20 cellular contexts compared by ENCODE assay signal in genomic region chr10:5582736-5583135, GRCh38. TPM values are rescaled to one million over a fixed set of nuclear protein-coding genes. Genes with fewer than 3 reads are reported as not detected.
DNase-seq lines count a peak whose midpoint lies in the region; ATAC-seq, FAIRE-seq and TF ChIP-seq lines count a peak whose summit lies in the region.
"Had no signal": no experiment of that assay in that cellular context is flagged by ENCODE, and none has a peak within 500 bp of the region (broad histone marks: within the 10 kb centered on the region; RNA-seq: fewer than 3 reads in every experiment).

No MANE protein-coding gene starts in this region.

- H2BK120ac ChIP-seq in H9 (ENCODE audit: low read depth, low read length, poor library complexity, severe bottlenecking) (no peak overlapping the region), mesendoderm (ENCODE audit: low read depth, low read length) (no peak overlapping the region)

- BruUV-seq in Caco-2 (replicated peaks; lab: Mats Ljungman, UMichigan) (no TSS peak), GM12878 (replicated peaks; lab: Mats Ljungman, UMichigan) (no TSS peak)

- in situ Hi-C loops in GM12878 (cut with MboI), result loop anchor here (5.0 kb wide), 1 partner anchor 140 kb away; no protein-coding TSS in a partner anchor

- H4K5ac ChIP-seq in H9 (ENCODE audit: insufficient read length, low read depth, low read length) (no peak overlapping the region), mesendoderm (ENCODE audit: low read length) (no peak overlapping the region)

- H2AFZ ChIP-seq in H9 (ENCODE audit: low read length) (no peak overlapping the region), GM12878 (ENCODE audit: control insufficient read depth, low read depth, low read length) (no peak overlapping the region)

- H3K27ac Mint-ChIP-seq in Caco-2 (ENCODE audit: unreplicated experiment) (peak overlapping the region; percentile 41), H9 (no peak overlapping the region), progenitor cell of endocrine pancreas (no peak overlapping the region)
- H3K27ac Mint-ChIP-seq in activated T-cell treated with anti-CD3 and anti-CD28 coated beads, Interleukin-2, amount 50 U/mL, for 24 hours, result no peak overlapping the region
- H3K27ac Mint-ChIP-seq: activated naive CD4-positive, alpha-beta T cell treated with anti-CD3 and anti-CD28 coated beads, Interleukin-2, amount 10 ng/mL, durations not matched to agents 7 days and 5 days had no signal

- H4K20me1 ChIP-seq in H9 (ENCODE audit: control insufficient read depth, insufficient read depth, insufficient read length) (no peaks in the 10 kb centered on the region), GM12878 (ENCODE audit: control insufficient read depth, insufficient read depth) (no peaks in the 10 kb centered on the region)

- H3K18ac ChIP-seq in H9 (ENCODE audit: insufficient read length, low read depth, low read length) (no peak overlapping the region), mesendoderm (ENCODE audit: low read length) (no peak overlapping the region)

- TF ChIP-seq RAD21 in GM12878 (IDR thresholded peaks at IDR 0.05; ENCODE audit: insufficient read depth, low read depth, low read length), result no peak

- H3K23ac ChIP-seq in H9 (ENCODE audit: insufficient read length, low read depth, low read length) (no peak overlapping the region), mesendoderm (ENCODE audit: low read length) (no peak overlapping the region)

- H3K79me1 ChIP-seq in H9 (ENCODE audit: insufficient read depth, low read depth, low read length, poor library complexity, severe bottlenecking), result no peaks in the 10 kb centered on the region
- H3K79me1 ChIP-seq in mesendoderm (ENCODE audit: low read length), result no peaks in the 10 kb centered on the region

- WGBS in H9 (ENCODE audit: extremely low coverage, insufficient read length, low lambda C conversion rate), result no CpG with 5 or more reads among the region's 12 CpGs
- 7% methylated on average over 12 of the region's 12 CpGs for WGBS in GM12878 (ENCODE audit: insufficient coverage, insufficient replicate concordance, low lambda C conversion rate, missing lambda C conversion rate)
- no CpG with 5 or more reads among the region's 12 CpGs for WGBS in mesendoderm (ENCODE audit: extremely low coverage, insufficient coverage, low lambda C conversion rate)

- ATAC-seq in GM12878, result peak; percentile 66

- H4K91ac ChIP-seq in H9 (ENCODE audit: insufficient read length, low read depth, low read length), result no peak overlapping the region

- H3K9me3 Mint-ChIP-seq in Caco-2 (ENCODE audit: unreplicated experiment), result no peaks in the 10 kb centered on the region
- peaks cover 0 to 7% of the 10 kb centered on the region in 2 experiments; a peak in 2 of 5 replicates for H3K9me3 Mint-ChIP-seq in H9
- no peaks in the 10 kb centered on the region for H3K9me3 Mint-ChIP-seq in activated T-cell treated with anti-CD3 and anti-CD28 coated beads, Interleukin-2, amount 50 U/mL, for 24 hours
- peaks cover 10% of the 10 kb centered on the region for H3K9me3 Mint-ChIP-seq in progenitor cell of endocrine pancreas (ENCODE audit: low read depth)

- H3K56ac ChIP-seq in H9 (ENCODE audit: insufficient read length, low read depth, low read length), result no peak overlapping the region
- H3K56ac ChIP-seq in mesendoderm (ENCODE audit: low read length), result no peak overlapping the region

- CTCF ChIA-PET in Caco-2 (lab: Charles Lee), result interaction anchor here (0.6 kb wide), 1 partner anchor 141 kb away, joined by 6 read pairs; no protein-coding TSS in a partner anchor
- CTCF ChIA-PET in GM12878 (lab: Yijun Ruan, JAX), result interaction anchor here (3.0 to 4.7 kb wide), 3 partner anchors 40 to 148 kb away, joined by 10 to 29 read pairs (median 26); no protein-coding TSS in a partner anchor

- intact Hi-C loops in Caco-2 (cut with micrococcal nuclease; ENCODE audit: unreplicated experiment), result no loop called here
- intact Hi-C loops in GM12878 (cut with micrococcal nuclease; ENCODE audit: unreplicated experiment), result loop anchor here (5.0 kb wide), 1 partner anchor 470 kb away; no protein-coding TSS in a partner anchor

- H2AK5ac ChIP-seq in H9 (ENCODE audit: insufficient read length, low read length) (no peak overlapping the region), mesendoderm (ENCODE audit: low read length) (no peak overlapping the region)

- no peak overlapping the region for H2BK12ac ChIP-seq in H9 (ENCODE audit: insufficient read length, low read depth, low read length)

- TF ChIP-seq CTCF in Caco-2 (IDR thresholded peaks at IDR 0.05; ENCODE audit: insufficient read depth in 1 of 2, low read depth in 1 of 2, low read length in 1 of 2, severe bottlenecking in 1 of 2, unreplicated experiment in 1 of 2), result no peak
- peak; percentile 47; the same call in 2 of the 3 replicates for TF ChIP-seq CTCF in H9 (conservative IDR thresholded peaks at IDR 0.05)
- peak in 1 of 3 experiments; percentile 37; a peak in 1 of 6 replicates for TF ChIP-seq CTCF in GM12878 (IDR thresholded peaks at IDR 0.05 in 2 of 3, conservative IDR thresholded peaks at IDR 0.05 in 1 of 3; ENCODE audit: control insufficient read depth in 2 of 3, extremely low read depth in 1 of 3, insufficient read depth in 1 of 3, low read depth in 3 of 3, low read length in 3 of 3)
- no peak for TF ChIP-seq CTCF in progenitor cell of endocrine pancreas (IDR thresholded peaks at IDR 0.05; ENCODE audit: unreplicated experiment)

- H3K36me3 Mint-ChIP-seq in Caco-2 (ENCODE audit: insufficient read depth, unreplicated experiment) (peaks cover 18% of the 10 kb centered on the region), H9 (ENCODE audit: insufficient read depth in 1 of 3, low read depth in 3 of 3) (peaks cover 0 to 6% (median 0%) of the 10 kb centered on the region in 3 experiments; a peak in 1 of 7 replicates), progenitor cell of endocrine pancreas (ENCODE audit: insufficient read depth) (peaks cover 3% of the 10 kb centered on the region)
- no peaks in the 10 kb centered on the region for H3K36me3 Mint-ChIP-seq in activated T-cell treated with anti-CD3 and anti-CD28 coated beads, Interleukin-2, amount 50 U/mL, for 24 hours (ENCODE audit: low read depth)
- H3K36me3 Mint-ChIP-seq: activated naive CD4-positive, alpha-beta T cell treated with anti-CD3 and anti-CD28 coated beads, Interleukin-2, amount 10 ng/mL, durations not matched to agents 7 days and 5 days had no signal

- no peak for DNase-seq in Caco-2
- no peak for DNase-seq in H9
- DNase-seq in GM12878 (ENCODE audit: low read depth, low spot score), result no peak
- peak; percentile 74 for DNase-seq in mesendoderm
- DNase-seq in activated gamma-delta T cell treated with Interleukin-2 at 50 U/mL for 16 hours, result no peak
- DNase-seq in activated T-cell treated with anti-CD3 and anti-CD28 coated beads, Interleukin-2, amount 50 U/mL, for 24 hours, result no peak
- DNase-seq in progenitor cell of endocrine pancreas (ENCODE audit: low spot score, unreplicated experiment), result no peak
- DNase-seq in UCSD-AML1 (lab: John Stamatoyannopoulos, UW; ENCODE audit: unreplicated experiment), result no peak
- DNase-seq: activated CD8-positive, alpha-beta memory T cell treated with anti-CD3 and anti-CD28 coated beads for 24 hours; activated naive CD4-positive, alpha-beta T cell treated with anti-CD3 and anti-CD28 coated beads, Interleukin-2, amount 10 ng/mL, durations not matched to agents 7 days and 5 days; central memory CD4-positive, alpha-beta T cell; EL; mesenchymal stem cell; MV-4-11; stimulated activated CD8-positive, alpha-beta memory T cell treated with anti-CD3 and anti-CD28 coated beads, Interleukin-4, amount 100 ng/mL, for 48 hours; T-helper 9 cell had no signal

- H2BK15ac ChIP-seq in H9 (ENCODE audit: low read depth, low read length) (no peak overlapping the region), mesendoderm (replicated peaks; ENCODE audit: low read depth) (no peak overlapping the region)

- H3K4me1 Mint-ChIP-seq in Caco-2 (ENCODE audit: low read depth, unreplicated experiment), result peaks cover 28% of the 10 kb centered on the region
- H3K4me1 Mint-ChIP-seq in H9, result peaks cover 38 to 47% of the 10 kb centered on the region in 2 experiments
- no peaks in the 10 kb centered on the region for H3K4me1 Mint-ChIP-seq in activated T-cell treated with anti-CD3 and anti-CD28 coated beads, Interleukin-2, amount 50 U/mL, for 24 hours (ENCODE audit: low read depth)
- peaks cover 29% of the 10 kb centered on the region for H3K4me1 Mint-ChIP-seq in progenitor cell of endocrine pancreas (ENCODE audit: low read depth)
- H3K4me1 Mint-ChIP-seq: activated naive CD4-positive, alpha-beta T cell treated with anti-CD3 and anti-CD28 coated beads, Interleukin-2, amount 10 ng/mL, durations not matched to agents 7 days and 5 days had no signal

- no peak overlapping the region for H2BK20ac ChIP-seq in H9 (ENCODE audit: low read depth, low read length, poor library complexity, severe bottlenecking)

- RAD21 ChIA-PET in GM12878 (lab: Charles Lee; ENCODE audit: unreplicated experiment), result interaction anchor here (1.3 to 2.3 kb wide), 4 partner anchors 41 to 141 kb away, joined by 3 to 11 read pairs (median 6); no protein-coding TSS in a partner anchor

- H3K23me2 ChIP-seq in H9 (ENCODE audit: insufficient read length, low read depth, low read length, poor library complexity, severe bottlenecking), result no peaks in the 10 kb centered on the region

- POLR2A ChIA-PET in Caco-2 (lab: Charles Lee), result no interaction called here
- POLR2A ChIA-PET in GM12878 (lab: Charles Lee), result interaction anchor here (0.6 kb wide), 2 partner anchors 104 to 154 kb away, joined by 3 read pairs; no protein-coding TSS in a partner anchor

- no peak overlapping the region for H3K14ac ChIP-seq in H9 (ENCODE audit: insufficient read depth, low read length)

- FAIRE-seq in GM12878 (lab: Jason Lieb, UNC), result peak; percentile 47

- no peak for TF ChIP-seq POLR2A in GM12878 (IDR thresholded peaks at IDR 0.05; ENCODE audit: low read depth, low read length)

- SMC1A ChIA-PET in GM12878 (lab: Charles Lee; ENCODE audit: uncharacterized antibody, unreplicated experiment), result interaction anchor here (1.0 to 2.6 kb wide), 5 partner anchors 33 to 141 kb away, joined by 3 to 12 read pairs (median 4); no protein-coding TSS in a partner anchor

- TF ChIP-seq EP300 in GM12878 (IDR thresholded peaks at IDR 0.05; ENCODE audit: borderline replicate concordance in 1 of 2, control insufficient read depth in 1 of 2, low read depth in 2 of 2, low read length in 2 of 2), result no peak

- H3K36me3 ChIP-seq in Caco-2 (ENCODE audit: control insufficient read depth, insufficient read depth, low read length), result no peaks in the 10 kb centered on the region
- no peaks in the 10 kb centered on the region for H3K36me3 ChIP-seq in GM12878 (ENCODE audit: control insufficient read depth in 2 of 2, insufficient read depth in 2 of 2, low read length in 1 of 2)
- H3K36me3 ChIP-seq in mesendoderm (ENCODE audit: control insufficient read depth, insufficient read depth, low read length), result no peaks in the 10 kb centered on the region
- H3K36me3 ChIP-seq: esophagus muscularis mucosa, vagina had no signal

- H2BK5ac ChIP-seq in H9 (ENCODE audit: insufficient read length, low read length) (no peak overlapping the region), mesendoderm (ENCODE audit: low read length) (no peak overlapping the region)

- H3K9me3 ChIP-seq in Caco-2, result peaks cover 26% of the 10 kb centered on the region
- H3K9me3 ChIP-seq in H9 (ENCODE audit: control insufficient read depth, low read depth, low read length), result no peaks in the 10 kb centered on the region
- H3K9me3 ChIP-seq in GM12878 (replicated peaks; ENCODE audit: control insufficient read depth, insufficient read depth, low read length), result peaks cover 11% of the 10 kb centered on the region
- H3K9me3 ChIP-seq: vagina had no signal

- H3K79me2 ChIP-seq in H9 (ENCODE audit: insufficient read depth, low read length) (no peaks in the 10 kb centered on the region), GM12878 (ENCODE audit: control insufficient read depth, insufficient read depth, low read length) (no peaks in the 10 kb centered on the region), mesendoderm (ENCODE audit: control insufficient read depth, insufficient read depth, low read length) (no peaks in the 10 kb centered on the region)

- H3K4me3 Mint-ChIP-seq in Caco-2 (ENCODE audit: unreplicated experiment) (no peak overlapping the region), H9 (no peak overlapping the region; a peak in 1 of 5 replicates), progenitor cell of endocrine pancreas (ENCODE audit: low read depth) (no peak overlapping the region)
- H3K4me3 Mint-ChIP-seq in activated T-cell treated with anti-CD3 and anti-CD28 coated beads, Interleukin-2, amount 50 U/mL, for 24 hours, result no peak overlapping the region
- H3K4me3 Mint-ChIP-seq: activated naive CD4-positive, alpha-beta T cell treated with anti-CD3 and anti-CD28 coated beads, Interleukin-2, amount 10 ng/mL, durations not matched to agents 7 days and 5 days had no signal

- H3K4me3 ChIP-seq in Caco-2 (ENCODE audit: low read depth, low read length) (no peak overlapping the region), GM12878 (peak overlapping the region; percentile 13; the same call in 1 of the 2 replicates), mesendoderm (ENCODE audit: low read length) (no peak overlapping the region)
- H3K4me3 ChIP-seq: esophagus muscularis mucosa, vagina had no signal

- no peak overlapping the region for H3K4ac ChIP-seq in H9 (ENCODE audit: low read depth, low read length)
- no peak overlapping the region for H3K4ac ChIP-seq in mesendoderm (ENCODE audit: low read depth, low read length)

- no peaks in the 10 kb centered on the region for H3K27me3 Mint-ChIP-seq in Caco-2 (ENCODE audit: insufficient read depth, unreplicated experiment)
- H3K27me3 Mint-ChIP-seq in H9 (ENCODE audit: low read depth), result peaks cover 6% of the 10 kb centered on the region
- H3K27me3 Mint-ChIP-seq in activated T-cell treated with anti-CD3 and anti-CD28 coated beads, Interleukin-2, amount 50 U/mL, for 24 hours, result peaks cover 3% of the 10 kb centered on the region
- H3K27me3 Mint-ChIP-seq in progenitor cell of endocrine pancreas, result no peaks in the 10 kb centered on the region

- H3K27me3 ChIP-seq in Caco-2 (replicated peaks; ENCODE audit: control insufficient read depth, insufficient read depth, low read length) (no peaks in the 10 kb centered on the region), H9 (ENCODE audit: insufficient read depth, low read length) (no peaks in the 10 kb centered on the region), GM12878 (replicated peaks in 1 of 2; ENCODE audit: control insufficient read depth in 2 of 2, insufficient read depth in 2 of 2, low read length in 1 of 2) (peaks cover 0 to 1% of the 10 kb centered on the region in 2 experiments; a peak in 2 of 4 replicates), mesendoderm (ENCODE audit: insufficient read depth, low read length, poor library complexity) (no peaks in the 10 kb centered on the region)
- H3K27me3 ChIP-seq: esophagus muscularis mucosa, vagina had no signal

- H3T11ph ChIP-seq in H9 (ENCODE audit: low read length), result no peak overlapping the region

- no peak overlapping the region for H4K8ac ChIP-seq in H9 (replicated peaks; ENCODE audit: insufficient read length, low read depth, low read length)
- H4K8ac ChIP-seq in mesendoderm (ENCODE audit: low read depth, low read length), result no peak overlapping the region

- H3K4me2 ChIP-seq in H9 (ENCODE audit: insufficient read depth, insufficient read length, low read length), result no peak overlapping the region
- H3K4me2 ChIP-seq in GM12878 (ENCODE audit: control insufficient read depth, insufficient read depth), result peak overlapping the region; percentile 93
- H3K4me2 ChIP-seq in mesendoderm (ENCODE audit: low read length), result no peak overlapping the region

- no peak overlapping the region for H3K9ac ChIP-seq in H9 (ENCODE audit: extremely low read depth, insufficient read length, low read length)
- H3K9ac ChIP-seq in GM12878 (ENCODE audit: control insufficient read depth, insufficient read depth, low read length), result no peak overlapping the region
- no peak overlapping the region for H3K9ac ChIP-seq in mesendoderm (ENCODE audit: low read length)

- H3K4me1 ChIP-seq in Caco-2 (peaks cover 39% of the 10 kb centered on the region), H9 (ENCODE audit: insufficient read depth, low read length) (peaks cover 6% of the 10 kb centered on the region; the same call in 1 of the 2 replicates), GM12878 (ENCODE audit: control insufficient read depth, insufficient read depth, low read length) (peaks cover 59% of the 10 kb centered on the region), mesendoderm (ENCODE audit: control insufficient read depth, low read depth, low read length) (peaks cover 4% of the 10 kb centered on the region)

- H3K27ac ChIP-seq in H9 (ENCODE audit: insufficient read length, low read depth, low read length) (no peak overlapping the region), GM12878 (ENCODE audit: control insufficient read depth, insufficient read depth) (peak overlapping the region; percentile 59), mesendoderm (ENCODE audit: low read depth, low read length) (no peak overlapping the region)
- H3K27ac ChIP-seq: vagina had no signal

RNA-seq across cellular contexts. Expression of gene CALML3, which starts 58.0 kb away (rescaled TPM):
- total RNA-seq in Caco-2 (2022) (0.18 TPM in 1 of 2 replicates, not detected in the other), H9 (2021) (not detected in 2 replicates), GM12878 (2014; rRNA removed) (not detected in 2 replicates), GM12878 (2014; rRNA removed; fragmentation: Illumina TruSeq; extraction: Trizol) (not detected in 2 replicates), GM12878 (2021) (not detected in 2 replicates), progenitor cell of endocrine pancreas (not detected in 2 replicates)
- not detected in 2 replicates for total RNA-seq in GM12878 (2013; cell fraction: nucleolus; rRNA removed)
- polyA plus RNA-seq in GM12878 (2011; ENCODE audit: low read depth), result not detected
- polyA plus RNA-seq in GM12878 (2011; rRNA removed) (not detected in 2 replicates), GM12878 (2014; fragmentation: Illumina TruSeq; extraction: Trizol) (not detected in 2 replicates), GM12878 (2014; fragmentation: Nextera tagmentation; extraction: Ambion mirVana) (not detected), GM12878 (2014; rRNA removed) (not detected in 2 replicates), GM12878 (2016; fragmentation: Nextera tagmentation; extraction: Ambion mirVana) (not detected)
- not detected in 2 replicates for polyA plus RNA-seq in GM12878 (2011; cell fraction: cytosol; rRNA removed)
- not detected in 2 replicates for polyA plus RNA-seq in GM12878 (2011; cell fraction: nucleus; rRNA removed)
- polyA plus RNA-seq in GM12878 (2012), result not detected in 2 replicates
- polyA minus RNA-seq in GM12878 (2011; rRNA and poly(A)+ RNA removed), result not detected in 2 replicates
- polyA minus RNA-seq in GM12878 (2011; cell fraction: cytosol; rRNA and poly(A)+ RNA removed), result not detected in 2 replicates
- not detected in 2 replicates for polyA minus RNA-seq in GM12878 (2011; cell fraction: nucleus; rRNA and poly(A)+ RNA removed)
- not detected for polyA plus RNA-seq in mesendoderm (2013, experiment 1 of 2)
- not detected for polyA plus RNA-seq in mesendoderm (2013, experiment 2 of 2)
- total RNA-seq: esophagus muscularis mucosa, HT-29, osteocyte had no signal
